12 cellular contexts compared by ENCODE assay signal in genomic region chr3:195886181-195887141, GRCh38. TPM values are rescaled to one million over a fixed set of nuclear protein-coding genes. Genes with fewer than 3 reads are reported as not detected.
DNase-seq lines count a peak whose midpoint lies in the region; ATAC-seq and TF ChIP-seq lines count a peak whose summit lies in the region.
"Had no signal": no experiment of that assay in that cellular context is flagged by ENCODE, and none has a peak within 500 bp of the region (broad histone marks: within the 10 kb centered on the region; RNA-seq: fewer than 3 reads in every experiment).

No MANE protein-coding gene starts in this region.

- H3K4me3 ChIP-seq in astrocyte of the spinal cord (ENCODE audit: low read depth, low read length) (no peak overlapping the region), left ventricle myocardium inferior (peak overlapping the region; percentile 28), sigmoid colon (no peak overlapping the region), WERI-Rb-1 (ENCODE audit: low read depth, low read length) (no peak overlapping the region)
- H3K4me3 ChIP-seq: GM12878 had no signal

- peaks cover 31% of the 10 kb centered on the region for H3K36me3 ChIP-seq in left ventricle myocardium inferior
- peaks cover 0 to 34% (median 12%) of the 10 kb centered on the region in 4 donors for H3K36me3 ChIP-seq in sigmoid colon
- no peaks in the 10 kb centered on the region for H3K36me3 ChIP-seq in WERI-Rb-1

- H3K4me1 ChIP-seq in left ventricle myocardium inferior (peaks cover 46% of the 10 kb centered on the region), sigmoid colon (peaks cover 0 to 24% (median 14%) of the 10 kb centered on the region in 4 donors)

- intact Hi-C loops in left ventricle myocardium inferior (cut with micrococcal nuclease) (no loop called here), sigmoid colon (cut with DNase I) (no loop called here)

- WGBS in sigmoid colon, 2 donors = 89 to 92% methylated on average over 34 of the region's 34 CpGs

- in situ Hi-C loops in astrocyte of the spinal cord (cut with HindIII; ENCODE audit: low sequenced_read_pairs) = no loop called here

- TF ChIP-seq POLR2A in sigmoid colon (IDR thresholded peaks at IDR 0.05) = no peak

- peak overlapping the region; percentile 70 for H3K27ac ChIP-seq in left ventricle myocardium inferior (replicated peaks)
- H3K27ac ChIP-seq in sigmoid colon = peak overlapping the region in 2 of 4 donors; percentile 29 to 57
- no peak overlapping the region for H3K27ac ChIP-seq in WERI-Rb-1

- H3K9me3 ChIP-seq in left ventricle myocardium inferior (replicated peaks) (no peaks in the 10 kb centered on the region), sigmoid colon (no peaks in the 10 kb centered on the region), WERI-Rb-1 (ENCODE audit: severe bottlenecking) (no peaks in the 10 kb centered on the region)

- no peak for TF ChIP-seq EP300 in sigmoid colon (IDR thresholded peaks at IDR 0.05)

- TF ChIP-seq CTCF in astrocyte of the spinal cord (IDR thresholded peaks at IDR 0.05; ENCODE audit: low read depth, low read length) = no peak
- no peak for TF ChIP-seq CTCF in left ventricle myocardium inferior (IDR thresholded peaks at IDR 0.05; ENCODE audit: borderline replicate concordance)
- no peak for TF ChIP-seq CTCF in sigmoid colon (IDR thresholded peaks at IDR 0.05)
- TF ChIP-seq CTCF in WERI-Rb-1 (IDR thresholded peaks at IDR 0.05; ENCODE audit: low read depth, low read length) = no peak

- DNase-seq in HT1080 (ENCODE audit: low read depth) (peak; percentile 65), astrocyte of the spinal cord (ENCODE audit: low read depth, low spot score) (peak; percentile 67), left ventricle myocardium inferior (peak; percentile 47), sigmoid colon (peak; percentile 58), NCI-H128 (lab: John Stamatoyannopoulos, UW; ENCODE audit: unreplicated experiment) (no peak), NCI-H1105 (lab: John Stamatoyannopoulos, UW) (no peak), WERI-Rb-1 (no peak)
- DNase-seq: activated CD4-positive, alpha-beta T cell treated with anti-CD3 and anti-CD28 coated beads, Interleukin-2, amount 10 ng/mL, durations not matched to agents 7 days and 5 days; KBM-7; mammary epithelial cell had no signal

- no peak for ATAC-seq in HG03025 (IDR thresholded peaks at IDR 0.05; ENCODE audit: low FRiP score, unreplicated experiment)
- ATAC-seq: GM12878 had no signal

- H3K27me3 ChIP-seq in left ventricle myocardium inferior (ENCODE audit: low read depth) (no peaks in the 10 kb centered on the region), sigmoid colon (no peaks in the 10 kb centered on the region), WERI-Rb-1 (ENCODE audit: insufficient read depth, low read depth, severe bottlenecking) (no peaks in the 10 kb centered on the region)

RNA-seq across cellular contexts. Expression of gene TNK2, which starts 21.9 kb away (rescaled TPM):
- total RNA-seq in HT1080 (2014; rRNA removed; shearing (Covaris generic)) = 31.7 and 33.3 TPM in 2 replicates
- polyA plus RNA-seq in HT1080 (2015; cell fraction: cytosol; rRNA removed) = 23.3 and 25.5 TPM in 2 replicates
- 114 and 124 TPM in 2 replicates for polyA plus RNA-seq in HT1080 (2015; cell fraction: nucleus; rRNA removed)
- total RNA-seq in left ventricle myocardium inferior (33.2 TPM), sigmoid colon (10 to 100 TPM; 12.5 to 41.0 (median 18.1) TPM)
- 10 to 100 TPM in 2 of 3 donors, 1 to 10 TPM in 1; 8.4 to 44.0 (median 17.1) TPM for polyA plus RNA-seq in sigmoid colon

Comparison
In these comparisons a context has a peak if more than half of its experiments do, and no peak if none do; other contexts are left out.
1. DNase-seq: peak in HT1080 (single experiment), astrocyte of the spinal cord (single experiment), left ventricle myocardium inferior (single experiment) and sigmoid colon (single experiment); none in NCI-H128 (single experiment), NCI-H1105 (single experiment) and WERI-Rb-1 (single experiment).